Comparison of ENCODE assay signal across 1 cellular context in genomic region chr11:28105869-28106268, GRCh38.
TF ChIP-seq lines count a peak whose summit lies in the region.

No MANE protein-coding gene starts in this region.

TF ChIP-seq in K562, 482 proteins besides CTCF, POLR2A, EP300 and RAD21 (continued from another document):
- TF ChIP-seq ZNF280A (IDR thresholded peaks at IDR 0.05; ENCODE audit: low read depth, partially characterized antibody) (no peak), SETDB1 (IDR thresholded peaks at IDR 0.05; ENCODE audit: low read length) (no peak), ZNF609 (CRISPR knock-in tag; IDR thresholded peaks at IDR 0.05; ENCODE audit: borderline replicate concordance) (no peak), BRD9 (IDR thresholded peaks at IDR 0.05; ENCODE audit: low read depth, partially characterized antibody) (no peak), DIDO1 (tag; IDR thresholded peaks at IDR 0.05; ENCODE audit: low read depth) (no peak), ZFP1 (CRISPR knock-in tag; IDR thresholded peaks at IDR 0.05) (no peak), TOE1 (IDR thresholded peaks at IDR 0.05; ENCODE audit: borderline replicate concordance) (peak; percentile 60; the same call in 1 of the 2 replicates), TOE1 (CRISPR knock-in tag; IDR thresholded peaks at IDR 0.05; ENCODE audit: borderline replicate concordance, low read depth) (no peak), YY1 (IDR thresholded peaks at IDR 0.05; ENCODE audit: borderline replicate concordance in 1 of 3, control insufficient read depth in 1 of 3, extremely low read depth in 1 of 3, insufficient read depth in 3 of 3, insufficient read length in 1 of 3, insufficient replicate concordance in 2 of 3, low read depth in 1 of 3, low read length in 2 of 3) (no peak), CBFA2T2 (conservative IDR thresholded peaks at IDR 0.05) (peak; percentile 60), SMARCE1 (IDR thresholded peaks at IDR 0.05) (no peak), MTA3 (IDR thresholded peaks at IDR 0.05; ENCODE audit: borderline replicate concordance) (no peak)
- TF ChIP-seq, protein P1, sequence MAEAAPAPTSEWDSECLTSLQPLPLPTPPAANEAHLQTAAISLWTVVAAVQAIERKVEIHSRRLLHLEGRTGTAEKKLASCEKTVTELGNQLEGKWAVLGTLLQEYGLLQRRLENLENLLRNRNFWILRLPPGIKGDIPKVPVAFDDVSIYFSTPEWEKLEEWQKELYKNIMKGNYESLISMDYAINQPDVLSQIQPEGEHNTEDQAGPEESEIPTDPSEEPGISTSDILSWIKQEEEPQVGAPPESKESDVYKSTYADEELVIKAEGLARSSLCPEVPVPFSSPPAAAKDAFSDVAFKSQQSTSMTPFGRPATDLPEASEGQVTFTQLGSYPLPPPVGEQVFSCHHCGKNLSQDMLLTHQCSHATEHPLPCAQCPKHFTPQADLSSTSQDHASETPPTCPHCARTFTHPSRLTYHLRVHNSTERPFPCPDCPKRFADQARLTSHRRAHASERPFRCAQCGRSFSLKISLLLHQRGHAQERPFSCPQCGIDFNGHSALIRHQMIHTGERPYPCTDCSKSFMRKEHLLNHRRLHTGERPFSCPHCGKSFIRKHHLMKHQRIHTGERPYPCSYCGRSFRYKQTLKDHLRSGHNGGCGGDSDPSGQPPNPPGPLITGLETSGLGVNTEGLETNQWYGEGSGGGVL (CRISPR knock-in tag; IDR thresholded peaks at IDR 0.05) = no peak
